Comparison of ENCODE assay signal across 21 cellular contexts in the genomic region with DNA sequence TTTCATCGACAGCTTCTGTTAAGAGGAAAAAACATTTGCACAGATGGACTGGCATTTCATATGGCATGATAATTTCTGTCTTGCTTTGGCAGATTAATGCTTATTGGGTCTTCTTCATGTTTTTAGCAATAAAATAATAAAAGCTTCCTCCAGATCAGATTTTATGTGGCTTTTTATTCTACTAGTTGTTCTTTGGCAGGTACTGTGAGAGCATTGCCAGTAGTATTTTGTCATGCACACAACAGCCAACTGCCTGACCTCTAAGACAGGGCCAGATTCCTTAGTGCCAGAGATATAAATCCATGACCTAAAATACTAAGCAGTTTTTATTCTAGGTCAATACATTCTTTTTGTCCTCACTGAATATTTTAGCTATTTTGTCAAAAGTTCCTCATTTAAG. TPM values are rescaled to one million over a fixed set of nuclear protein-coding genes. Genes with fewer than 3 reads are reported as not detected.
DNase-seq lines count a peak whose midpoint lies in the region; ATAC-seq and TF ChIP-seq lines count a peak whose summit lies in the region.
"Had no signal": no experiment of that assay in that cellular context is flagged by ENCODE, and none has a peak within 500 bp of the region (broad histone marks: within the 10 kb centered on the region; RNA-seq: fewer than 3 reads in every experiment).

No MANE protein-coding gene starts in this region.

- no peaks in the 10 kb centered on the region for H3K9me3 Mint-ChIP-seq in effector memory CD8-positive, alpha-beta T cell
- H3K9me3 Mint-ChIP-seq: H9 had no signal

- peak overlapping the region in 5 of 12 donors; percentile 9 to 54 (median 35) for H3K27ac ChIP-seq in heart left ventricle
- H3K27ac ChIP-seq: RWPE1, SJSA1 had no signal

- intact Hi-C loops in heart left ventricle (cut with DNase I) (loop anchor here in 2 of 10 donors (10.0 kb wide), 2 partner anchors 166 to 494 kb away; a partner anchor contains a TSS), Right ventricle myocardium inferior (cut with DNase I) (no loop called here)

- peaks cover 0 to 3% (median 0%) of the 10 kb centered on the region in 9 donors for H3K36me3 ChIP-seq in heart left ventricle
- H3K36me3 ChIP-seq: SJSA1 had no signal

- DNase-seq in heart left ventricle (no peak), Right ventricle myocardium inferior (ENCODE audit: missing footprints) (no peak), T-helper 17 cell (no peak), DMS53 treated with DMSO at 0.1 percent for 48 hours (lab: John Stamatoyannopoulos, UW; ENCODE audit: unreplicated experiment) (no peak)
- no peak for DNase-seq in effector memory CD8-positive, alpha-beta T cell
- DNase-seq: ACHN, AML-193, DMS53, H9, IMR-90, Karpas-422, NCI-H1417, NCI-H2029, NCI-H2171, NCI-H510A treated with DMSO at 0.1 percent for 48 hours, NCI-H82, PC-3 had no signal

- no peaks in the 10 kb centered on the region for H3K27me3 Mint-ChIP-seq in T-helper 17 cell
- H3K27me3 Mint-ChIP-seq in effector memory CD8-positive, alpha-beta T cell: no peaks in the 10 kb centered on the region

- ATAC-seq in heart left ventricle: peak in 3 of 4 donors; percentile 63 to 71 (median 70)
- ATAC-seq in Right ventricle myocardium inferior: no peak
- ATAC-seq in T-helper 17 cell: no peak
- no peak for ATAC-seq in effector memory CD8-positive, alpha-beta T cell (replicated peaks)
- ATAC-seq in activated CD4-positive, CD25-positive, alpha-beta regulatory T cell treated with anti-CD3 and anti-CD28 coated beads, Interleukin-2, amount 50 U/mL, for 24 hours: no peak
- ATAC-seq in HG03442 (IDR thresholded peaks at IDR 0.05; ENCODE audit: unreplicated experiment): no peak
- ATAC-seq: PC-3 had no signal

- peak overlapping the region; percentile 60 for H3K27ac Mint-ChIP-seq in T-helper 17 cell
- peak overlapping the region; percentile 13 to 81 for H3K27ac Mint-ChIP-seq in effector memory CD8-positive, alpha-beta T cell
- H3K27ac Mint-ChIP-seq: H9 had no signal

- no peaks in the 10 kb centered on the region for H3K9me3 ChIP-seq in heart left ventricle
- H3K9me3 ChIP-seq in T-helper 17 cell (ENCODE audit: control insufficient read depth, low read length, poor library complexity, severe bottlenecking): no peaks in the 10 kb centered on the region
- H3K9me3 ChIP-seq: SJSA1 had no signal

- peaks cover 37% of the 10 kb centered on the region for H3K4me1 Mint-ChIP-seq in T-helper 17 cell
- peaks cover 16 to 52% of the 10 kb centered on the region in 2 donors for H3K4me1 Mint-ChIP-seq in effector memory CD8-positive, alpha-beta T cell (ENCODE audit: low read depth in 2 of 2)

- H3K4me3 ChIP-seq in heart left ventricle: no peak overlapping the region
- H3K4me3 ChIP-seq: SJSA1 had no signal

- TF ChIP-seq CTCF in heart left ventricle (IDR thresholded peaks at IDR 0.05): no peak

- no peaks in the 10 kb centered on the region for H3K27me3 ChIP-seq in heart left ventricle
- H3K27me3 ChIP-seq: SJSA1 had no signal

- whole genome bisulfite sequencing in heart left ventricle, 4 donors: 78 to 82% (median 81%) methylated on average over 1 of the region's 1 CpG

- peaks cover 0 to 23% (median 2%) of the 10 kb centered on the region in 12 donors for H3K4me1 ChIP-seq in heart left ventricle

- peaks cover 16% of the 10 kb centered on the region for H3K36me3 Mint-ChIP-seq in T-helper 17 cell (ENCODE audit: low read depth)
- peaks cover 22% of the 10 kb centered on the region for H3K36me3 Mint-ChIP-seq in effector memory CD8-positive, alpha-beta T cell (ENCODE audit: insufficient read depth)

- H3K4me3 Mint-ChIP-seq in T-helper 17 cell: no peak overlapping the region
- no peak overlapping the region for H3K4me3 Mint-ChIP-seq in effector memory CD8-positive, alpha-beta T cell
- H3K4me3 Mint-ChIP-seq: H9 had no signal

- no peak for TF ChIP-seq POLR2A in heart left ventricle (IDR thresholded peaks at IDR 0.05)

RNA-seq across cellular contexts. Expression of a gene that starts 9.0 kb away (rescaled TPM):
- 1 to 10 TPM; 3.4 to 8.6 (median 6.7) TPM for total RNA-seq in heart left ventricle
- polyA plus RNA-seq in heart left ventricle: 1 to 10 TPM in 1 of 2 donors, under 1 TPM in 1; 0.39 to 1.4 TPM
- total RNA-seq in Right ventricle myocardium inferior: 9.4 TPM
- total RNA-seq in T-helper 17 cell: 1 to 10 TPM; 7.5 to 9.1 TPM
- total RNA-seq: H9, IMR-90, PC-3, SJSA1 had no signal
- polyA plus RNA-seq: IMR-90 had no signal

Comparison
In these comparisons a context has a peak if more than half of its experiments do, and no peak if none do; other contexts are left out.
1. ATAC-seq: peak in heart left ventricle (3 of 4); none in Right ventricle myocardium inferior (single experiment), T-helper 17 cell (single experiment), effector memory CD8-positive, alpha-beta T cell (single experiment), activated CD4-positive, CD25-positive, alpha-beta regulatory T cell treated with anti-CD3 and anti-CD28 coated beads, Interleukin-2, amount 50 U/mL, for 24 hours (0 of 2) and HG03442 (single experiment).